8 cellular contexts compared by ENCODE assay signal in the genomic region with DNA sequence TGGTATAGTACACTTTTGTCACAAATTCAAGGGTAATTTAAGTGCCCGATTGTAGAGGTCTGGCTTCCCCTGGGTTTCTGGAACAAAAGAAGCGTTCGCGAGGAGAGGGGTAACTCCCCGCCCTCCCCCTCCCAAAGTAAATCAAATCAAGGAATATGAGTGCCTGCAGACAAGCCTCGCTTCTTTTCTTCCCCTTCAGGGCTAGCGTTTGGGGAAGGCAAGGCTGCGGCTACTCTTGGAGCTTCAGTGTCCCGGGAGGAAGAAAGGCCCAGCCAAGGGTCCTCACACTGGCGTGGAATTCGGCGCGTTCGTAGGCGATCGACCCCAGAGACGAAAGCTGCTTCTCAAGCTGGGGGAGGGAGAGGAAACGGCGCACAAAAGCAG. TPM values are rescaled to one million over a fixed set of nuclear protein-coding genes. Genes with fewer than 3 reads are reported as not detected.
DNase-seq lines count a peak whose midpoint lies in the region; ATAC-seq, FAIRE-seq and TF ChIP-seq lines count a peak whose summit lies in the region.

No MANE protein-coding gene starts in this region.

- peak overlapping the region; percentile 96 for H3K27ac Mint-ChIP-seq in T-helper 2 cell treated with Interferon-gamma antibody and Interleukin-4, amounts not matched to agents 5 μg/mL and 100 μg/mL, for 36 hours

- CTCF ChIA-PET in GM12878 (lab: Yijun Ruan, JAX) = interaction anchor here (0.6 to 8.0 kb wide), 3 partner anchors 10 to 24 kb away, joined by 3 to 101 read pairs (median 29); no protein-coding TSS in a partner anchor

- H3K27ac ChIP-seq in GM12878 (ENCODE audit: control insufficient read depth, insufficient read depth) (peak overlapping the region; percentile 99), left lung (peak overlapping the region; percentile 94 to 96), thymus (ENCODE audit: low read depth) (peak overlapping the region; percentile 99)

- RAD21 ChIA-PET in GM12878 (lab: Charles Lee; ENCODE audit: unreplicated experiment) = interaction anchor here (2.1 to 2.7 kb wide), 2 partner anchors 8 to 24 kb away, joined by 8 to 15 read pairs; no protein-coding TSS in a partner anchor

- POLR2A ChIA-PET in GM12878 (lab: Charles Lee) = interaction anchor here (1.0 to 3.3 kb wide), 6 partner anchors 10 to 129 kb away, joined by 3 to 20 read pairs (median 6); partner anchors contain the start of gene IKBIP

- H3K4me3 ChIP-seq in GM12878 (peak overlapping the region; percentile 94), left lung (peak overlapping the region; percentile 85 to 95), thymus (ENCODE audit: low read length) (peak overlapping the region; percentile 64)

- SMC1A ChIA-PET in GM12878 (lab: Charles Lee; ENCODE audit: uncharacterized antibody, unreplicated experiment) = interaction anchor here (1.9 to 4.6 kb wide), 2 partner anchors 24 to 115 kb away, joined by 6 to 44 read pairs; no protein-coding TSS in a partner anchor

- peaks cover 68% of the 10 kb centered on the region for H3K79me2 ChIP-seq in GM12878 (ENCODE audit: control insufficient read depth, insufficient read depth, low read length)

- BruUV-seq in GM12878 (replicated peaks; lab: Mats Ljungman, UMichigan) = TSS peak; percentile 86

- H2AFZ ChIP-seq in GM12878 (ENCODE audit: control insufficient read depth, low read depth, low read length) = peak overlapping the region; percentile 82

- intact Hi-C loops in GM12878 (cut with micrococcal nuclease; ENCODE audit: unreplicated experiment) = loop anchor here (5.0 kb wide), 2 partner anchors 77 to 198 kb away; partner anchors contain the start of gene SLC25A3
- intact Hi-C loops in left lung (cut with DNase I) = loop anchor here in 1 of 2 donors (5.0 kb wide), 1 partner anchor 93 kb away; no protein-coding TSS in a partner anchor

- H3K27me3 ChIP-seq in GM12878 (replicated peaks in 1 of 2; ENCODE audit: control insufficient read depth in 2 of 2, insufficient read depth in 2 of 2, low read length in 1 of 2) (no peaks in the 10 kb centered on the region), left lung (no peaks in the 10 kb centered on the region), thymus (ENCODE audit: control insufficient read depth, insufficient read depth) (no peaks in the 10 kb centered on the region)

- H3K4me3 Mint-ChIP-seq in T-helper 2 cell treated with Interferon-gamma antibody and Interleukin-4, amounts not matched to agents 5 μg/mL and 100 μg/mL, for 36 hours = peak overlapping the region; percentile 94

- TF ChIP-seq EP300 in GM12878 (IDR thresholded peaks at IDR 0.05; ENCODE audit: borderline replicate concordance in 1 of 2, control insufficient read depth in 1 of 2, low read depth in 2 of 2, low read length in 2 of 2) = no peak

- H3K9ac ChIP-seq in GM12878 (ENCODE audit: control insufficient read depth, insufficient read depth, low read length) = peak overlapping the region; percentile 100

- no peak for ATAC-seq in GM12878
- peak; percentile 23 for ATAC-seq in left lung
- no peak for ATAC-seq in GM21390 (IDR thresholded peaks at IDR 0.05; ENCODE audit: unreplicated experiment)
- ATAC-seq in HG03571 (IDR thresholded peaks at IDR 0.05; ENCODE audit: unreplicated experiment) = no peak

- in situ Hi-C loops in GM12878 (cut with MboI) = no loop called here

- H3K9me3 ChIP-seq in GM12878 (replicated peaks; ENCODE audit: control insufficient read depth, insufficient read depth, low read length) (no peaks in the 10 kb centered on the region), left lung (no peaks in the 10 kb centered on the region), thymus (ENCODE audit: control insufficient read depth) (no peaks in the 10 kb centered on the region)

- no peak for DNase-seq in T-helper 2 cell treated with Interferon-gamma antibody and Interleukin-4, amounts not matched to agents 5 μg/mL and 100 μg/mL, for 36 hours (ENCODE audit: low spot score)
- no peak for DNase-seq in T-helper 2 cell
- no peak for DNase-seq in GM12878 (ENCODE audit: low read depth, low spot score)
- DNase-seq in left lung = no peak
- DNase-seq in NCI-H1048 (lab: John Stamatoyannopoulos, UW) = no peak

- TF ChIP-seq CTCF in GM12878 (IDR thresholded peaks at IDR 0.05 in 2 of 3, conservative IDR thresholded peaks at IDR 0.05 in 1 of 3; ENCODE audit: control insufficient read depth in 2 of 3, extremely low read depth in 1 of 3, insufficient read depth in 1 of 3, low read depth in 3 of 3, low read length in 3 of 3) = no peak
- no peak for TF ChIP-seq CTCF in left lung (IDR thresholded peaks at IDR 0.05)

- H4K20me1 ChIP-seq in GM12878 (ENCODE audit: control insufficient read depth, insufficient read depth) = no peaks in the 10 kb centered on the region

- H3K4me1 ChIP-seq in GM12878 (ENCODE audit: control insufficient read depth, insufficient read depth, low read length) = peaks cover 13% of the 10 kb centered on the region
- peaks cover 2 to 52% of the 10 kb centered on the region in 2 donors for H3K4me1 ChIP-seq in left lung
- H3K4me1 ChIP-seq in thymus (ENCODE audit: control insufficient read depth, insufficient read depth, low read length) = peaks cover 14% of the 10 kb centered on the region

- H3K4me2 ChIP-seq in GM12878 (ENCODE audit: control insufficient read depth, insufficient read depth) = peak overlapping the region; percentile 97; the same call in 1 of the 2 replicates

- TF ChIP-seq POLR2A in GM12878 (IDR thresholded peaks at IDR 0.05; ENCODE audit: low read depth, low read length) = no peak

- no peaks in the 10 kb centered on the region for H3K36me3 ChIP-seq in GM12878 (ENCODE audit: control insufficient read depth in 2 of 2, insufficient read depth in 2 of 2, low read length in 1 of 2)
- no peaks in the 10 kb centered on the region for H3K36me3 ChIP-seq in left lung
- H3K36me3 ChIP-seq in thymus (ENCODE audit: control insufficient read depth, insufficient read depth) = no peaks in the 10 kb centered on the region

- FAIRE-seq in GM12878 (lab: Jason Lieb, UNC) = no peak

- TF ChIP-seq RAD21 in GM12878 (IDR thresholded peaks at IDR 0.05; ENCODE audit: insufficient read depth, low read depth, low read length) = no peak

- H3K4me1 Mint-ChIP-seq in T-helper 2 cell treated with Interferon-gamma antibody and Interleukin-4, amounts not matched to agents 5 μg/mL and 100 μg/mL, for 36 hours (ENCODE audit: low read depth) = peaks cover 25% of the 10 kb centered on the region

- peaks cover 47% of the 10 kb centered on the region for H3K36me3 Mint-ChIP-seq in T-helper 2 cell treated with Interferon-gamma antibody and Interleukin-4, amounts not matched to agents 5 μg/mL and 100 μg/mL, for 36 hours (ENCODE audit: low read depth)

- no peaks in the 10 kb centered on the region for H3K9me3 Mint-ChIP-seq in T-helper 2 cell treated with Interferon-gamma antibody and Interleukin-4, amounts not matched to agents 5 μg/mL and 100 μg/mL, for 36 hours

- H3K27me3 Mint-ChIP-seq in T-helper 2 cell treated with Interferon-gamma antibody and Interleukin-4, amounts not matched to agents 5 μg/mL and 100 μg/mL, for 36 hours (ENCODE audit: low read depth) = no peaks in the 10 kb centered on the region

- WGBS in GM12878 (ENCODE audit: insufficient coverage, insufficient replicate concordance, low lambda C conversion rate, missing lambda C conversion rate) = 4% methylated on average over 17 of the region's 19 CpGs
- under 1% methylated on average over 19 of the region's 19 CpGs for WGBS in thymus

TF ChIP-seq in GM12878, 131 proteins besides CTCF, POLR2A, EP300 and RAD21 (continues in another document):
- no peak for TF ChIP-seq DPF2 (IDR thresholded peaks at IDR 0.05)
- TF ChIP-seq JUND (IDR thresholded peaks at IDR 0.05; ENCODE audit: low read depth, low read length) = no peak

RNA-seq across cellular contexts. Expression of gene TMPO, which starts 0.4 kb away (rescaled TPM):
- total RNA-seq in GM12878 (2013; cell fraction: nucleolus; rRNA removed) = 460 and 483 TPM in 2 replicates
- total RNA-seq in GM12878 (2014; rRNA removed) (209 and 233 TPM in 2 replicates), GM12878 (2014; rRNA removed; fragmentation: Illumina TruSeq; extraction: Trizol) (246 and 252 TPM in 2 replicates), GM12878 (2021) (237 and 245 TPM in 2 replicates), left lung (10 to 100 TPM; 53.4 to 60.2 TPM)
- polyA plus RNA-seq in GM12878 (2011; ENCODE audit: low read depth) = 46.2 TPM
- polyA plus RNA-seq in GM12878 (2011; rRNA removed) (224 and 327 TPM in 2 replicates), GM12878 (2014; fragmentation: Illumina TruSeq; extraction: Trizol) (200 and 227 TPM in 2 replicates), GM12878 (2014; fragmentation: Nextera tagmentation; extraction: Ambion mirVana) (10 to 100 TPM; 79.8 to 88.3 TPM), GM12878 (2014; rRNA removed) (104 and 112 TPM in 2 replicates), GM12878 (2016; fragmentation: Nextera tagmentation; extraction: Ambion mirVana) (100 to 1,000 TPM; 154 to 158 TPM), thymus (89.7 TPM)
- 73.4 and 76.0 TPM in 2 replicates for polyA plus RNA-seq in GM12878 (2011; cell fraction: cytosol; rRNA removed)
- 95.8 and 126 TPM in 2 replicates for polyA plus RNA-seq in GM12878 (2011; cell fraction: nucleus; rRNA removed)
- polyA plus RNA-seq in GM12878 (2012) = 81.6 and 82.1 TPM in 2 replicates
- polyA minus RNA-seq in GM12878 (2011; rRNA and poly(A)+ RNA removed) = 120 and 166 TPM in 2 replicates
- 114 and 121 TPM in 2 replicates for polyA minus RNA-seq in GM12878 (2011; cell fraction: cytosol; rRNA and poly(A)+ RNA removed)
- 105 and 176 TPM in 2 replicates for polyA minus RNA-seq in GM12878 (2011; cell fraction: nucleus; rRNA and poly(A)+ RNA removed)
